ENCODE assay signal across 8 cellular contexts in genomic region chr14:51464411-51464810, GRCh38.
"Had no signal": no experiment of that assay in that cellular context is flagged by ENCODE, and none has a peak within 500 bp of the region (broad histone marks: within the 10 kb centered on the region; RNA-seq: fewer than 3 reads in every experiment).

No MANE protein-coding gene starts in this region.

- H3K27ac ChIP-seq: GM23248 had no signal

- DNase-seq: GM23248, GOT3, H7, H9, HCEC 1CT, HFFc6 had no signal

- H3K36me3 ChIP-seq: HAP-1 had no signal

- H3K9me3 ChIP-seq: HAP-1 had no signal

- H3K4me1 ChIP-seq: HAP-1 had no signal

- H3K4me3 ChIP-seq: GM23248, GM23338, HAP-1 had no signal
